In genomic region chr17:67138392-67138791, GRCh38 we compare ENCODE assay signal across 1 cellular context.
TF ChIP-seq lines count a peak whose summit lies in the region.

No MANE protein-coding gene starts in this region.

TF ChIP-seq in HepG2, 621 proteins besides CTCF, POLR2A, EP300 and RAD21 (continued from another document):
- peak; percentile 22; the same call in 1 of the 2 replicates for TF ChIP-seq POLR2AphosphoS5 (IDR thresholded peaks at IDR 0.05; ENCODE audit: low read depth, low read length)
- TF ChIP-seq MLLT10 (CRISPR knock-in tag; IDR thresholded peaks at IDR 0.05), result no peak
- no peak for TF ChIP-seq ZNF543 (CRISPR knock-in tag; IDR thresholded peaks at IDR 0.05)
- TF ChIP-seq ZBTB21 (CRISPR knock-in tag; IDR thresholded peaks at IDR 0.05), result no peak
- TF ChIP-seq ZSCAN31 (CRISPR knock-in tag; IDR thresholded peaks at IDR 0.05; ENCODE audit: low read depth), result no peak
- TF ChIP-seq PRPF4 (IDR thresholded peaks at IDR 0.05; ENCODE audit: low read depth, low read length, poor library complexity, severe bottlenecking), result no peak
- TF ChIP-seq MXI1 (IDR thresholded peaks at IDR 0.05; ENCODE audit: borderline replicate concordance, low read depth, low read length), result no peak
- TF ChIP-seq HMGXB4 (CRISPR knock-in tag; IDR thresholded peaks at IDR 0.05; ENCODE audit: borderline replicate concordance in 1 of 2, low read depth in 1 of 2), result no peak
- no peak for TF ChIP-seq ETV6 (CRISPR knock-in tag; conservative IDR thresholded peaks at IDR 0.05)
- no peak for TF ChIP-seq ATF5 (CRISPR knock-in tag; IDR thresholded peaks at IDR 0.05; ENCODE audit: low read depth)
- peak; percentile 58; the same call in 1 of the 2 replicates for TF ChIP-seq CREB1 (IDR thresholded peaks at IDR 0.05)
- no peak for TF ChIP-seq CREB1 (CRISPR knock-in tag; IDR thresholded peaks at IDR 0.05)
